In genomic region chr5:16260000-16260399, GRCh38 we compare ENCODE assay signal across 33 cellular contexts.
"Had no signal": no experiment of that assay in that cellular context is flagged by ENCODE, and none has a peak within 500 bp of the region (broad histone marks: within the 10 kb centered on the region; RNA-seq: fewer than 3 reads in every experiment).

No MANE protein-coding gene starts in this region.

- H3K79me2 ChIP-seq: hepatocyte had no signal

- ATAC-seq: activated CD4-positive, CD25-positive, alpha-beta regulatory T cell treated with anti-CD3 and anti-CD28 coated beads, Interleukin-2, amount 50 U/mL, for 24 hours; activated CD8-positive, alpha-beta T cell treated with anti-CD3 and anti-CD28 coated beads for 36 hours; activated T-cell treated with anti-CD3 and anti-CD28 coated beads, Interleukin-2, amount 50 U/mL, for 4 hours; activated T-helper 17 cell treated with anti-CD3 and anti-CD28 coated beads, Interleukin-2, amount 50 U/mL, for 72 hours; foreskin keratinocyte; gastrocnemius medialis; heart right ventricle had no signal

- H3K27me3 ChIP-seq: brain microvascular endothelial cell, dorsolateral prefrontal cortex, esophagus muscularis mucosa, foreskin keratinocyte, gastrocnemius medialis, heart right ventricle, hepatocyte had no signal

- H3K9me3 ChIP-seq: esophagus muscularis mucosa, gastrocnemius medialis, heart right ventricle had no signal

- H3K4me1 Mint-ChIP-seq: activated B cell treated with CpG ODN at 0.5 μM for 24 hours; activated T-helper 17 cell treated with anti-CD3 and anti-CD28 coated beads, Interleukin-2, amount 50 U/mL, for 72 hours; central memory CD8-positive, alpha-beta T cell; endodermal cell had no signal

- H3K4me3 Mint-ChIP-seq: activated B cell treated with CpG ODN at 0.5 μM for 24 hours; activated CD8-positive, alpha-beta T cell treated with anti-CD3 and anti-CD28 coated beads for 36 hours; activated naive CD8-positive, alpha-beta T cell; activated T-cell treated with anti-CD3 and anti-CD28 coated beads, Interleukin-2, amount 50 U/mL, for 4 hours; activated T-helper 17 cell treated with anti-CD3 and anti-CD28 coated beads, Interleukin-2, amount 50 U/mL, for 72 hours; central memory CD8-positive, alpha-beta T cell; dendritic cell treated with granulocyte-macrophage colony-stimulating factor and Interleukin-4, amounts not matched to agents 40 ng/mL and 50 ng/mL, for 4 days; endodermal cell; T-helper 2 cell treated with Interferon-gamma antibody and Interleukin-4, amounts not matched to agents 5 μg/mL and 100 μg/mL, for 36 hours had no signal

- H2AFZ ChIP-seq: hepatocyte had no signal

- H3K9me3 Mint-ChIP-seq: activated CD8-positive, alpha-beta T cell treated with anti-CD3 and anti-CD28 coated beads for 36 hours; activated T-cell treated with anti-CD3 and anti-CD28 coated beads, Interleukin-2, amount 50 U/mL, for 4 hours; activated T-helper 17 cell treated with anti-CD3 and anti-CD28 coated beads, Interleukin-2, amount 50 U/mL, for 72 hours; T-helper 2 cell treated with Interferon-gamma antibody and Interleukin-4, amounts not matched to agents 5 μg/mL and 100 μg/mL, for 36 hours had no signal

- DNase-seq: activated B cell treated with CpG ODN at 0.5 μM for 24 hours; activated CD4-positive, alpha-beta T cell treated with anti-CD3 and anti-CD28 coated beads for 48 hours; activated CD4-positive, alpha-beta T cell treated with anti-CD3 and anti-CD28 coated beads, Interleukin-2, amount 50 U/mL, for 1 hour; activated CD4-positive, alpha-beta T cell treated with anti-CD3 and anti-CD28 coated beads, Interleukin-2, amount 50 U/mL, for 48 hours; activated CD8-positive, alpha-beta memory T cell treated with anti-CD3 and anti-CD28 coated beads for 24 hours; activated CD8-positive, alpha-beta T cell treated with anti-CD3 and anti-CD28 coated beads for 36 hours; activated effector memory CD4-positive, alpha-beta T cell treated with Interleukin-2 at 50 U/mL for 16 hours; activated gamma-delta T cell treated with Interleukin-2 at 50 U/mL for 16 hours; activated naive CD4-positive, alpha-beta T cell treated with anti-CD3 and anti-CD28 coated beads, Interleukin-2, amount 50 U/mL, for 16 hours; activated naive CD4-positive, alpha-beta T cell treated with Interleukin-2 at 50 U/mL for 16 hours; activated T-cell treated with anti-CD3 and anti-CD28 coated beads, Interleukin-2, amount 50 U/mL, for 4 hours; amniotic stem cell; anterior cingulate cortex; brain microvascular endothelial cell; dorsolateral prefrontal cortex; effector memory CD4-positive, alpha-beta T cell; endodermal cell; foreskin keratinocyte; gastrocnemius medialis; heart right ventricle; T1000; WERI-Rb-1 had no signal

- H3K4me2 ChIP-seq: hepatocyte had no signal

- FAIRE-seq: astrocyte, bronchial epithelial cell had no signal

- H3K36me3 Mint-ChIP-seq: activated naive CD8-positive, alpha-beta T cell had no signal

- H3K27ac Mint-ChIP-seq: activated B cell treated with CpG ODN at 0.5 μM for 24 hours; activated CD8-positive, alpha-beta T cell treated with anti-CD3 and anti-CD28 coated beads for 36 hours; activated naive CD8-positive, alpha-beta T cell; activated T-helper 17 cell treated with anti-CD3 and anti-CD28 coated beads, Interleukin-2, amount 50 U/mL, for 72 hours; dendritic cell treated with granulocyte-macrophage colony-stimulating factor and Interleukin-4, amounts not matched to agents 40 ng/mL and 50 ng/mL, for 4 days; endodermal cell; T-helper 2 cell treated with Interferon-gamma antibody and Interleukin-4, amounts not matched to agents 5 μg/mL and 100 μg/mL, for 36 hours had no signal

- H3K4me1 ChIP-seq: esophagus muscularis mucosa, foreskin keratinocyte, gastrocnemius medialis, heart right ventricle had no signal

- H3K27ac ChIP-seq: brain microvascular endothelial cell, coronary artery, dorsolateral prefrontal cortex, esophagus muscularis mucosa, foreskin keratinocyte, gastrocnemius medialis, heart right ventricle, hepatocyte, WERI-Rb-1 had no signal

- H3K27me3 Mint-ChIP-seq: activated B cell treated with CpG ODN at 0.5 μM for 24 hours; activated CD8-positive, alpha-beta T cell treated with anti-CD3 and anti-CD28 coated beads for 36 hours; activated T-helper 17 cell treated with anti-CD3 and anti-CD28 coated beads, Interleukin-2, amount 50 U/mL, for 72 hours; central memory CD8-positive, alpha-beta T cell; dendritic cell treated with granulocyte-macrophage colony-stimulating factor and Interleukin-4, amounts not matched to agents 40 ng/mL and 50 ng/mL, for 4 days had no signal
